11 cellular contexts compared by ENCODE assay signal in genomic region chr17:64005734-64006167, GRCh38. TPM values are rescaled to one million over a fixed set of nuclear protein-coding genes. Genes with fewer than 3 reads are reported as not detected.
DNase-seq lines count a peak whose midpoint lies in the region; ATAC-seq, FAIRE-seq and TF ChIP-seq lines count a peak whose summit lies in the region.
"Had no signal": no experiment of that assay in that cellular context is flagged by ENCODE, and none has a peak within 500 bp of the region (broad histone marks: within the 10 kb centered on the region; RNA-seq: fewer than 3 reads in every experiment).

No MANE protein-coding gene starts in this region.

- peaks cover 15% of the 10 kb centered on the region for H3K36me3 Mint-ChIP-seq in activated CD4-positive, alpha-beta T cell treated with anti-CD3 and anti-CD28 coated beads for 36 hours (ENCODE audit: low read depth)

- no peaks in the 10 kb centered on the region for H3K27me3 ChIP-seq in colonic mucosa
- H3K27me3 ChIP-seq in small intestine (ENCODE audit: control insufficient read depth in 2 of 2, insufficient read depth in 2 of 2, low read length in 2 of 2) = no peaks in the 10 kb centered on the region

- peaks cover 3% of the 10 kb centered on the region for H3K4me1 ChIP-seq in colonic mucosa
- H3K4me1 ChIP-seq in small intestine (ENCODE audit: control insufficient read depth in 2 of 2, insufficient read depth in 1 of 2, low read depth in 1 of 2, low read length in 1 of 2) = no peaks in the 10 kb centered on the region

- H3K9me3 Mint-ChIP-seq in activated CD4-positive, alpha-beta T cell treated with anti-CD3 and anti-CD28 coated beads for 36 hours (ENCODE audit: low read depth) = no peaks in the 10 kb centered on the region

- H3K4me3 ChIP-seq in colonic mucosa (no peak overlapping the region), small intestine (ENCODE audit: low read depth in 1 of 2, low read length in 2 of 2) (no peak overlapping the region)

- DNase-seq in activated CD4-positive, alpha-beta T cell treated with anti-CD3 and anti-CD28 coated beads for 36 hours = peak; percentile 2
- no peak for DNase-seq in activated CD4-positive, alpha-beta T cell treated with anti-CD3 and anti-CD28 coated beads, Interleukin-2, amount 50 U/mL, for 1 hour
- DNase-seq in NCI-H2107 treated with DMSO at 0.1 percent for 48 hours (lab: John Stamatoyannopoulos, UW; ENCODE audit: unreplicated experiment) = peak; percentile 69
- peak; percentile 60 for DNase-seq in colonic mucosa
- DNase-seq in small intestine = peak; percentile 47
- no peak for DNase-seq in activated CD4-positive, alpha-beta T cell treated with anti-CD3 and anti-CD28 coated beads, Interleukin-2, amount 50 U/mL, for 4 hours
- no peak for DNase-seq in substantia nigra (lab: John Stamatoyannopoulos, UW)
- DNase-seq: AML-193, MM.1S had no signal

- CTCF ChIA-PET in activated CD4-positive, alpha-beta T cell treated with anti-CD3 and anti-CD28 coated beads for 36 hours (lab: Charles Lee) = interaction anchor here (1.0 to 2.5 kb wide), 4 partner anchors 11 to 277 kb away, joined by 3 to 13 read pairs (median 8); no protein-coding TSS in a partner anchor

- H3K4me1 Mint-ChIP-seq in activated CD4-positive, alpha-beta T cell treated with anti-CD3 and anti-CD28 coated beads for 36 hours = peaks cover 37% of the 10 kb centered on the region

- H3K4me3 Mint-ChIP-seq in activated CD4-positive, alpha-beta T cell treated with anti-CD3 and anti-CD28 coated beads for 36 hours = no peak overlapping the region

- H3K9ac ChIP-seq in colonic mucosa (ENCODE audit: low read depth in 2 of 2, low read length in 2 of 2) = peak overlapping the region in 1 of 2 donors; percentile 26

- H3K27ac Mint-ChIP-seq in activated CD4-positive, alpha-beta T cell treated with anti-CD3 and anti-CD28 coated beads for 36 hours = peak overlapping the region; percentile 12

- no peaks in the 10 kb centered on the region for H3K36me3 ChIP-seq in colonic mucosa
- H3K36me3 ChIP-seq in small intestine (ENCODE audit: control insufficient read depth in 2 of 2, insufficient read depth in 2 of 2, low read length in 2 of 2) = no peaks in the 10 kb centered on the region

- intact Hi-C loops in activated CD4-positive, alpha-beta T cell treated with anti-CD3 and anti-CD28 coated beads for 36 hours (cut with DNase I, micrococcal nuclease) = no loop called here
- intact Hi-C loops in colonic mucosa (cut with DNase I) = no loop called here

- POLR2A ChIA-PET in activated CD4-positive, alpha-beta T cell treated with anti-CD3 and anti-CD28 coated beads for 36 hours (lab: Charles Lee) = interaction anchor here (0.6 kb wide), 1 partner anchor 15 kb away, joined by 11 read pairs; the partner anchor contains the start of gene ICAM2

- WGBS in small intestine, 3 donors = 18 to 38% (median 29%) methylated on average over 6 of the region's 6 CpGs

- H3K27me3 Mint-ChIP-seq in activated CD4-positive, alpha-beta T cell treated with anti-CD3 and anti-CD28 coated beads for 36 hours = no peaks in the 10 kb centered on the region

- no peak for ATAC-seq in activated CD4-positive, alpha-beta T cell treated with anti-CD3 and anti-CD28 coated beads for 36 hours
- ATAC-seq in GM18867 (IDR thresholded peaks at IDR 0.05; ENCODE audit: unreplicated experiment) = no peak

- no peaks in the 10 kb centered on the region for H3K9me3 ChIP-seq in colonic mucosa
- H3K9me3 ChIP-seq in small intestine (ENCODE audit: control insufficient read depth, low read depth) = no peaks in the 10 kb centered on the region

- no peak for FAIRE-seq in small intestine (lab: Jason Lieb, UNC)

- no peak for TF ChIP-seq CTCF in colonic mucosa (IDR thresholded peaks at IDR 0.05)

- H3K27ac ChIP-seq in colonic mucosa (no peak overlapping the region), small intestine (ENCODE audit: low read depth in 1 of 2, low read length in 1 of 2) (peak overlapping the region in 1 of 2 donors; percentile 42), substantia nigra (ENCODE audit: low read depth, low read length, poor library complexity, severe bottlenecking) (no peak overlapping the region)

RNA-seq across cellular contexts. Expression of gene PRR29, which starts 7.6 kb away (rescaled TPM):
- 1 to 10 TPM; 1.0 to 1.5 TPM for total RNA-seq in activated CD4-positive, alpha-beta T cell treated with anti-CD3 and anti-CD28 coated beads for 36 hours
- under 1 TPM in 1 of 2 donors, not detected in 1; 0.16 TPM for total RNA-seq in colonic mucosa
- polyA plus RNA-seq in small intestine = under 1 TPM in 1 of 3 donors, not detected in 2; 0.16 TPM

RNA-seq across cellular contexts. Expression of gene ICAM2, which starts 14.7 kb away (rescaled TPM):
- total RNA-seq in activated CD4-positive, alpha-beta T cell treated with anti-CD3 and anti-CD28 coated beads for 36 hours = 10 to 100 TPM; 46.6 to 49.0 TPM
- 1 to 10 TPM; 9.2 to 9.5 TPM for total RNA-seq in colonic mucosa
- polyA plus RNA-seq in small intestine = 10 to 100 TPM in 2 of 3 donors, 1 to 10 TPM in 1; 4.5 to 40.1 (median 10.8) TPM

RNA-seq across cellular contexts. Expression of gene SCN4A, which starts 33.0 kb away (rescaled TPM):
- under 1 TPM; 0.21 to 0.50 TPM for total RNA-seq in activated CD4-positive, alpha-beta T cell treated with anti-CD3 and anti-CD28 coated beads for 36 hours
- total RNA-seq in colonic mucosa = under 1 TPM; 0.07 to 0.27 TPM
- polyA plus RNA-seq in small intestine = under 1 TPM in 1 of 3 donors, not detected in 2; 0.46 TPM
- total RNA-seq: fibroblast of villous mesenchyme had no signal

Comparison
In these comparisons a context has a peak if more than half of its experiments do, and no peak if none do; other contexts are left out.
1. DNase-seq: peak in activated CD4-positive, alpha-beta T cell treated with anti-CD3 and anti-CD28 coated beads for 36 hours (single experiment), NCI-H2107 treated with DMSO at 0.1 percent for 48 hours (single experiment), colonic mucosa (single experiment) and small intestine (single experiment); none in activated CD4-positive, alpha-beta T cell treated with anti-CD3 and anti-CD28 coated beads, Interleukin-2, amount 50 U/mL, for 1 hour (single experiment), activated CD4-positive, alpha-beta T cell treated with anti-CD3 and anti-CD28 coated beads, Interleukin-2, amount 50 U/mL, for 4 hours (0 of 2) and substantia nigra (0 of 49).
2. RNA of gene ICAM2, which starts 14.7 kb away (total RNA-seq): 46.6 to 49.0 TPM in activated CD4-positive, alpha-beta T cell treated with anti-CD3 and anti-CD28 coated beads for 36 hours; 9.2 to 9.5 TPM in colonic mucosa; every median in the first group is over 4 times any median in the second.